ENCODE assay signal across 8 cellular contexts in the genomic region with DNA sequence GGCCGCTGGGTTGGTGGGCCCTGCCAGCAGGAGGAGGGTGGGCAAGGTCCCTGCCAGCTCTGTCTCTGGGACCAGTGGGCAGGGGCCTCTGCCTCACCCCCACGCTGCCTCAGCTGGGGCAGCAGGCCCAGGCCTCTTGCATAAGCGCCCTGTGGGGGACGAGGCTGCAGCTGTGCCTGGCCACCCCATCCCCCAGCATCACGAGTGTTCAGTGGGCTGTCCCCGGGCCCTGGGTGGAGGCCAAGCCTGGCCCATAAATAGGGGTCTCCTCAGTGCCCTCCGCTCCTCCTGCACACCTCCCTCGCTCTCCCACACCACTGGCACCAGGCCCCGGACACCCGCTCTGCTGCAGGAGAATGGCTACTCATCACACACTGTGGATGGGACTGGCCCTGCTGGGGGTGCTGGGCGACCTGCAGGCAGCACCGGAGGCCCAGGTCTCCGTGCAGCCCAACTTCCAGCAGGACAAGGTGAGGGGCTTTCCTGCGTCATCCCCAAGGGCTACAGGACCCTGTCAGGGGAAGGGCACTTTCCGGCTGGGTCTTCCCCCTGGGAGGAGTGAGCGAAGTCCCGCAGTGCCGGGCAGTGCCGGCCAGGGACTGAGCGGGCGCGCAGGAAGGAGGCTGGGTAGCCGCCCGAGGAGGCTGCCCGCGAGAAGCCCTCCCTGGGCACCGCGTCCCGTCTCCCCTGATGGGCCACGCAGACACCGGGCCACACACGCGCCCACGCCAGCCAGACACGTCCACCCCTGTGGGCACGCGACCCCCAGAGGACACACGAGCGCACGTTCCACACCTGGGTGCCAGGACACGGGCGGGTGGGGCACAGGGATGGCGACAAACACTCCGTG. TPM values are rescaled to one million over a fixed set of nuclear protein-coding genes. Genes with fewer than 3 reads are reported as not detected.
DNase-seq lines count a peak whose midpoint lies in the region; ATAC-seq and TF ChIP-seq lines count a peak whose summit lies in the region.

PTGDS (plus strand) TSS at position 282 of the 850 bp plus-strand sequence; CDS start at position 357, 75 bp downstream.

- intact Hi-C loops in ascending aorta (cut with DNase I) (no loop called here), posterior cingulate gyrus (cut with DNase I) (loop anchor here (2.0 kb wide), 1 partner anchor 29 kb away; no protein-coding TSS in a partner anchor)

- H3K4me1 ChIP-seq in BLaER1 (peaks cover 43% of the 10 kb centered on the region), ascending aorta (peaks cover 7 to 8% of the 10 kb centered on the region in 2 donors)

- TF ChIP-seq CTCF in ascending aorta (IDR thresholded peaks at IDR 0.05), result no peak

- no peaks in the 10 kb centered on the region for H3K9me3 ChIP-seq in BLaER1
- H3K9me3 ChIP-seq in ascending aorta, result no peaks in the 10 kb centered on the region

- H4K20me1 ChIP-seq in BLaER1, result no peaks in the 10 kb centered on the region

- peaks cover 4% of the 10 kb centered on the region for H3K27me3 ChIP-seq in BLaER1
- no peaks in the 10 kb centered on the region for H3K27me3 ChIP-seq in ascending aorta

- H3K4me3 ChIP-seq in BLaER1 (no peak within 1 kb of the TSS), ascending aorta (peak within 1 kb of the TSS; percentile 46 to 73)

- no peak within 1 kb of the TSS for H3K9ac ChIP-seq in BLaER1

- ATAC-seq in HG03175 (IDR thresholded peaks at IDR 0.05; ENCODE audit: unreplicated experiment) (no peak), GM21576 (IDR thresholded peaks at IDR 0.05; ENCODE audit: unreplicated experiment) (no peak)

- H3K36me3 ChIP-seq in BLaER1 (no peaks in the 10 kb centered on the region), ascending aorta (no peaks in the 10 kb centered on the region)

- no peak for DNase-seq in ascending aorta (ENCODE audit: low spot score in 2 of 2)
- peak; percentile 91 to 95 for DNase-seq in hippocampal formation (lab: John Stamatoyannopoulos, UW)
- peak; percentile 91 to 99 (median 96) for DNase-seq in posterior cingulate gyrus
- DNase-seq in HUDEP-2 (lab: John Stamatoyannopoulos, UW; ENCODE audit: unreplicated experiment in 76 of 76), result no peak
- DNase-seq in HT-29 (ENCODE audit: low spot score), result no peak

- peak within 1 kb of the TSS; percentile 70 for H3K4me2 ChIP-seq in BLaER1

- H3K27ac ChIP-seq in BLaER1, result no peak within 1 kb of the TSS
- H3K27ac ChIP-seq in ascending aorta, result no peak within 1 kb of the TSS

RNA-seq across cellular contexts. Expression of gene PTGDS, which starts in this region (rescaled TPM):
- 68.3 TPM for total RNA-seq in ascending aorta
- total RNA-seq in HT-29 (2014; rRNA removed; shearing (Covaris generic)), result not detected in 2 replicates

Comparison
In these comparisons a context has a peak if more than half of its experiments do, and no peak if none do; other contexts are left out.
1. RNA of gene PTGDS (total RNA-seq): 68.3 TPM in ascending aorta (single experiment); not detected in HT-29; every median in the first group is over 10 times any median in the second.
2. DNase-seq: peak in hippocampal formation (2 of 2) and posterior cingulate gyrus (10 of 10); none in ascending aorta (0 of 2), HUDEP-2 (0 of 76) and HT-29 (single experiment).